21 cellular contexts compared by ENCODE assay signal in the genomic region with DNA sequence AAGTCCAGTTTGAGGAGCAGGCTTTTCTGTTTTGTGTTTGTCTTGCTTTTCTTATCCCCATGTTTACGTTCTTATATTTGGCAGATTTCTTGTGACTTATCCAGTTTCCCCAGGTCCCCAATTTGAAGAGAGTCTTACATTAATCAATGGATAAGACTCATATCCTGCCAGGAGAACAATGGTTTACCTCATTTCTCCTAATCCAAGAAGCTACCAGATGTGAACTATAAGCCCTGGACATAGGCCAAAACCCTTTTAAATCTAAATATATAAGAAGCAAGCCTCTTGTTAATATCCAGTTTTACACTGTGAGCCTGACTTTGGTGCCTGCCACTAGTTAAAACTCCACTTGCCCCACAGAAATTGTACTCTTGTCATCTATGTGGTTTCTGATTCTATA. TPM values are rescaled to one million over a fixed set of nuclear protein-coding genes. Genes with fewer than 3 reads are reported as not detected.
A peak's percentile ranks its signal among the peaks of the same experiment; 100 is the strongest.
DNase-seq lines count a peak whose midpoint lies in the region; ATAC-seq, FAIRE-seq and TF ChIP-seq lines count a peak whose summit lies in the region.
"Had no signal": no experiment of that assay in that cellular context is flagged by ENCODE, and none has a peak within 500 bp of the region (broad histone marks: within the 10 kb centered on the region; RNA-seq: fewer than 3 reads in every experiment).

No MANE protein-coding gene starts in this region.

- no peak overlapping the region for H3K4me2 ChIP-seq in IMR-90 (ENCODE audit: low read depth, low read length)
- H3K4me2 ChIP-seq: BLaER1 had no signal

- H3K27me3 Mint-ChIP-seq in activated CD4-positive, alpha-beta memory T cell treated with anti-CD3 and anti-CD28 coated beads, Interleukin-2, amount 10 ng/mL, durations not matched to agents 7 days and 5 days: peaks cover 1% of the 10 kb centered on the region

- ATAC-seq in IMR-90 (ENCODE audit: low read depth) (no peak), GM19351 (IDR thresholded peaks at IDR 0.05; ENCODE audit: unreplicated experiment) (no peak)
- ATAC-seq: HCT116 had no signal

- no peak overlapping the region for H2BK15ac ChIP-seq in IMR-90 (ENCODE audit: low read depth, low read length)

- H4K20me1 ChIP-seq in IMR-90 (ENCODE audit: insufficient read depth, low read length): no peaks in the 10 kb centered on the region
- H4K20me1 ChIP-seq: BLaER1 had no signal

- no peak overlapping the region for H3K14ac ChIP-seq in IMR-90 (replicated peaks; ENCODE audit: low read depth, low read length)

- H2AFZ ChIP-seq in IMR-90 (replicated peaks; ENCODE audit: low read length, poor library complexity): no peak overlapping the region

- TF ChIP-seq RAD21 in IMR-90 (IDR thresholded peaks at IDR 0.05; ENCODE audit: low read length): no peak

- CTCF ChIA-PET in IMR-90 (lab: Yijun Ruan, JAX): no interaction called here
- CTCF ChIA-PET in activated CD4-positive, alpha-beta memory T cell treated with anti-CD3 and anti-CD28 coated beads, Interleukin-2, amount 10 ng/mL, durations not matched to agents 7 days and 5 days (lab: Charles Lee): no interaction called here

- H3K36me3 Mint-ChIP-seq in activated CD4-positive, alpha-beta memory T cell treated with anti-CD3 and anti-CD28 coated beads, Interleukin-2, amount 10 ng/mL, durations not matched to agents 7 days and 5 days (ENCODE audit: low read depth): no peaks in the 10 kb centered on the region
- H3K36me3 Mint-ChIP-seq: CD14-positive monocyte; CD4-positive, alpha-beta memory T cell had no signal

- H3K4me1 Mint-ChIP-seq in activated CD4-positive, alpha-beta memory T cell treated with anti-CD3 and anti-CD28 coated beads, Interleukin-2, amount 10 ng/mL, durations not matched to agents 7 days and 5 days: no peaks in the 10 kb centered on the region
- H3K4me1 Mint-ChIP-seq: CD14-positive monocyte; CD4-positive, alpha-beta memory T cell had no signal

- H4K8ac ChIP-seq in IMR-90 (ENCODE audit: low read depth in 2 of 2, low read length in 2 of 2): no peak overlapping the region

- H3K4me3 ChIP-seq in IMR-90 (ENCODE audit: insufficient read depth, low read depth, low read length) (no peak overlapping the region), fibroblast of mammary gland (ENCODE audit: control insufficient read depth, low read depth, low read length) (no peak overlapping the region)
- H3K4me3 ChIP-seq: BLaER1 had no signal

- H3K23ac ChIP-seq in IMR-90 (ENCODE audit: low read depth, low read length): no peak overlapping the region

- WGBS in IMR-90 (ENCODE audit: extremely low coverage in 2 of 2, insufficient read length in 1 of 2), 2 experiments: no CpG with 5 or more reads among the region's 1 CpG

- H3K27ac ChIP-seq in IMR-90 (ENCODE audit: insufficient read depth, low read length): no peak overlapping the region
- H3K27ac ChIP-seq: BLaER1 had no signal

- dilution Hi-C loops in IMR-90 (cut with HindIII; ENCODE audit: low sequenced_read_pairs, unreplicated experiment): no loop called here

- H3K9ac ChIP-seq in IMR-90 (ENCODE audit: low read depth, low read length): no peak overlapping the region
- H3K9ac ChIP-seq: BLaER1 had no signal

- H2BK120ac ChIP-seq in IMR-90 (ENCODE audit: low read depth, low read length): no peak overlapping the region

- no peaks in the 10 kb centered on the region for H3K9me1 ChIP-seq in IMR-90 (ENCODE audit: insufficient read depth, low read length)

- H3K9me3 Mint-ChIP-seq in activated CD4-positive, alpha-beta memory T cell treated with anti-CD3 and anti-CD28 coated beads, Interleukin-2, amount 10 ng/mL, durations not matched to agents 7 days and 5 days: no peaks in the 10 kb centered on the region
- H3K9me3 Mint-ChIP-seq: HFFc6 had no signal

- FAIRE-seq in D721Med (lab: Jason Lieb, UNC): peak; percentile 58
- FAIRE-seq: GM12891 had no signal

- H3K9me3 ChIP-seq in IMR-90 (ENCODE audit: control insufficient read depth, insufficient read depth, low read length): no peaks in the 10 kb centered on the region
- H3K9me3 ChIP-seq: BLaER1 had no signal

- TF ChIP-seq CTCF in D721Med (IDR thresholded peaks at IDR 0.05; ENCODE audit: insufficient read depth, missing control alignments): no peak
- TF ChIP-seq CTCF in IMR-90 (conservative IDR thresholded peaks at IDR 0.05; ENCODE audit: low read depth, low read length): no peak
- TF ChIP-seq CTCF in fibroblast of mammary gland (conservative IDR thresholded peaks at IDR 0.05; ENCODE audit: control insufficient read depth, insufficient read depth, low read depth, low read length): no peak

- POLR2A ChIA-PET in IMR-90 (lab: Charles Lee; ENCODE audit: unreplicated experiment): no interaction called here
- POLR2A ChIA-PET in activated CD4-positive, alpha-beta memory T cell treated with anti-CD3 and anti-CD28 coated beads, Interleukin-2, amount 10 ng/mL, durations not matched to agents 7 days and 5 days (lab: Charles Lee): no interaction called here

- H2BK5ac ChIP-seq in IMR-90 (ENCODE audit: low read depth, low read length, poor library complexity, severe bottlenecking): no peak overlapping the region

- no peak overlapping the region for H2AK9ac ChIP-seq in IMR-90 (replicated peaks; ENCODE audit: low read depth, low read length, poor library complexity)

- no peak overlapping the region for H4K91ac ChIP-seq in IMR-90 (ENCODE audit: insufficient read depth, low read depth, low read length)

- H3K4me3 Mint-ChIP-seq in activated CD4-positive, alpha-beta memory T cell treated with anti-CD3 and anti-CD28 coated beads, Interleukin-2, amount 10 ng/mL, durations not matched to agents 7 days and 5 days: no peak overlapping the region
- H3K4me3 Mint-ChIP-seq: CD14-positive monocyte; CD4-positive, alpha-beta memory T cell; HFFc6 had no signal

- H2AK5ac ChIP-seq in IMR-90 (ENCODE audit: low read depth, low read length): no peak overlapping the region

- no peak overlapping the region for H3K4ac ChIP-seq in IMR-90 (ENCODE audit: low read depth, low read length)

- intact Hi-C loops in IMR-90 (cut with micrococcal nuclease): no loop called here

- no peaks in the 10 kb centered on the region for H3K27me3 ChIP-seq in IMR-90 (ENCODE audit: control insufficient read depth, insufficient read depth, low read length)
- H3K27me3 ChIP-seq: BLaER1 had no signal

- no peak for DNase-seq in D721Med (ENCODE audit: insufficient read length, low spot score)
- peak; percentile 6 for DNase-seq in IMR-90
- peak; percentile 87 for DNase-seq in NCI-H82 treated with DMSO at 0.1 percent for 48 hours (lab: John Stamatoyannopoulos, UW; ENCODE audit: unreplicated experiment)
- peak; percentile 17 for DNase-seq in fibroblast of mammary gland (ENCODE audit: low read depth)
- DNase-seq in LoVo (ENCODE audit: low spot score): no peak
- no peak for DNase-seq in NK-92 (lab: John Stamatoyannopoulos, UW; ENCODE audit: unreplicated experiment)
- DNase-seq in activated CD4-positive, alpha-beta memory T cell treated with anti-CD3 and anti-CD28 coated beads, Interleukin-2, amount 10 ng/mL, durations not matched to agents 7 days and 5 days: no peak
- DNase-seq: 8988T; CD4-positive, alpha-beta memory T cell; DMS 273 treated with DMSO at 0.1 percent for 48 hours; DMS53; DND-41; EL; GOT3; H7; HFFc6 had no signal

- H3K79me1 ChIP-seq in IMR-90 (ENCODE audit: low read depth in 1 of 2, low read length in 2 of 2): no peaks in the 10 kb centered on the region

- no peak overlapping the region for H3K56ac ChIP-seq in IMR-90 (ENCODE audit: extremely low read depth, insufficient read depth, low read length)

- BruUV-seq in IMR-90 (replicated peaks; lab: Mats Ljungman, UMichigan): no TSS peak

- H3K18ac ChIP-seq in IMR-90 (ENCODE audit: low read depth, low read length): no peak overlapping the region

- TF ChIP-seq POLR2A in IMR-90 (IDR thresholded peaks at IDR 0.05; ENCODE audit: low read depth, low read length): no peak

- no peaks in the 10 kb centered on the region for H3K36me3 ChIP-seq in IMR-90 (ENCODE audit: control insufficient read depth, insufficient read depth, low read length)
- H3K36me3 ChIP-seq: BLaER1 had no signal

- no peak overlapping the region for H2BK20ac ChIP-seq in IMR-90 (ENCODE audit: low read depth, low read length)

- in situ Hi-C loops in IMR-90 (cut with MboI; ENCODE audit: low sequenced_read_pairs): no loop called here

- H3K27ac Mint-ChIP-seq in activated CD4-positive, alpha-beta memory T cell treated with anti-CD3 and anti-CD28 coated beads, Interleukin-2, amount 10 ng/mL, durations not matched to agents 7 days and 5 days: no peak overlapping the region
- H3K27ac Mint-ChIP-seq: CD14-positive monocyte; CD4-positive, alpha-beta memory T cell; HFFc6 had no signal

- no peak overlapping the region for H4K5ac ChIP-seq in IMR-90 (ENCODE audit: low read depth, low read length)

- H3K4me1 ChIP-seq in IMR-90 (ENCODE audit: control insufficient read depth, insufficient read depth, low read length): no peaks in the 10 kb centered on the region
- H3K4me1 ChIP-seq: BLaER1 had no signal

TF ChIP-seq in IMR-90, 13 proteins besides CTCF, POLR2A, EP300 and RAD21 (continues in another document):
- TF ChIP-seq CEBPB (IDR thresholded peaks at IDR 0.05; ENCODE audit: low read depth, low read length) (no peak), BHLHE40 (IDR thresholded peaks at IDR 0.05; ENCODE audit: low read depth, low read length) (no peak), RCOR1 (IDR thresholded peaks at IDR 0.05; ENCODE audit: insufficient replicate concordance, low read length) (no peak), CHD1 (IDR thresholded peaks at IDR 0.05; ENCODE audit: low read depth, low read length) (no peak), RFX5 (IDR thresholded peaks at IDR 0.05; ENCODE audit: low read depth, low read length) (no peak), MAFK (IDR thresholded peaks at IDR 0.05; ENCODE audit: low read depth, low read length) (no peak), SMC3 (IDR thresholded peaks at IDR 0.05; ENCODE audit: low read depth, low read length) (no peak), FOS (IDR thresholded peaks at IDR 0.05; ENCODE audit: low read depth, low read length) (no peak), MXI1 (IDR thresholded peaks at IDR 0.05; ENCODE audit: borderline replicate concordance, low read depth, low read length) (no peak), NFE2L2 (IDR thresholded peaks at IDR 0.05; ENCODE audit: low read depth, low read length) (no peak)
- TF ChIP-seq, protein P1, sequence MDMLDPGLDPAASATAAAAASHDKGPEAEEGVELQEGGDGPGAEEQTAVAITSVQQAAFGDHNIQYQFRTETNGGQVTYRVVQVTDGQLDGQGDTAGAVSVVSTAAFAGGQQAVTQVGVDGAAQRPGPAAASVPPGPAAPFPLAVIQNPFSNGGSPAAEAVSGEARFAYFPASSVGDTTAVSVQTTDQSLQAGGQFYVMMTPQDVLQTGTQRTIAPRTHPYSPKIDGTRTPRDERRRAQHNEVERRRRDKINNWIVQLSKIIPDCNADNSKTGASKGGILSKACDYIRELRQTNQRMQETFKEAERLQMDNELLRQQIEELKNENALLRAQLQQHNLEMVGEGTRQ (IDR thresholded peaks at IDR 0.05; ENCODE audit: low read depth, low read length): no peak

RNA-seq across cellular contexts. Expression of a gene that starts 15.1 kb away (rescaled TPM):
- total RNA-seq in IMR-90 (2012; rRNA removed): 35.0 and 44.4 TPM in 2 replicates
- 12.8 and 17.8 TPM in 2 replicates for polyA plus RNA-seq in IMR-90 (2012; rRNA removed)
- polyA plus RNA-seq in IMR-90 (2012; cell fraction: cytosol; rRNA removed): 4.6 and 5.4 TPM in 2 replicates
- polyA plus RNA-seq in IMR-90 (2012; cell fraction: nucleus; rRNA removed; ENCODE audit: low replicate concordance): 3.6 and 10.8 TPM in 2 replicates
- 10 to 100 TPM; 38.8 to 41.4 TPM for total RNA-seq in activated CD4-positive, alpha-beta memory T cell treated with anti-CD3 and anti-CD28 coated beads, Interleukin-2, amount 10 ng/mL, durations not matched to agents 7 days and 5 days

Comparison
In these comparisons a context has a peak if more than half of its experiments do, and no peak if none do; other contexts are left out.
1. DNase-seq: peak in IMR-90 (single experiment), NCI-H82 treated with DMSO at 0.1 percent for 48 hours (single experiment) and fibroblast of mammary gland (single experiment); none in D721Med (single experiment), LoVo (single experiment), NK-92 (single experiment) and activated CD4-positive, alpha-beta memory T cell treated with anti-CD3 and anti-CD28 coated beads, Interleukin-2, amount 10 ng/mL, durations not matched to agents 7 days and 5 days (single experiment).